Comparison of ENCODE assay signal across 21 cellular contexts in the genomic region with DNA sequence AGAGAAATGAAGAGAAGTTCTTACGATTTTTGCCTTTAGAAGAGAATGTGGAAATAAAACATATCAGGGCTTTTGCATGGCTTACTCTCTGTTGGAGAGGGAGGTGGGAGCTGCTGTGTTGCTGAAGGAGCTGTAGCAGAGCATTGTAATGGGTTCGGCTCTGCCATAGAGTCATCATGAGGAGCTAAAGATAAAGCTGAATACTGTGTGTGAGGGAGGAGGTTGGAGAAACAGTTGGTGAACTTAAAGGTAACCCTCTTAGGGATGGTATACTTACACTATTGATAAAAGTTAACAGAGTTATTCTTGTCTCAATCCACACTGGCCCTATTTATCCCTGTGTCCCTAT. TPM values are rescaled to one million over a fixed set of nuclear protein-coding genes. Genes with fewer than 3 reads are reported as not detected.
DNase-seq lines count a peak whose midpoint lies in the region; ATAC-seq and TF ChIP-seq lines count a peak whose summit lies in the region.
"Had no signal": no experiment of that assay in that cellular context is flagged by ENCODE, and none has a peak within 500 bp of the region (broad histone marks: within the 10 kb centered on the region; RNA-seq: fewer than 3 reads in every experiment).

No MANE protein-coding gene starts in this region.

- H3K4me3 ChIP-seq in ectodermal cell (ENCODE audit: insufficient read depth, low read depth, low read length) (no peak overlapping the region), neural progenitor cell (peak overlapping the region; percentile 2)
- H3K4me3 ChIP-seq: MG63, SJSA1 had no signal

- no peaks in the 10 kb centered on the region for H3K9me3 Mint-ChIP-seq in neural progenitor cell
- H3K9me3 Mint-ChIP-seq: activated B cell treated with CpG ODN at 0.5 μM for 24 hours; activated CD4-positive, alpha-beta memory T cell treated with anti-CD3 and anti-CD28 coated beads for 36 hours had no signal

- peaks cover 70% of the 10 kb centered on the region for H3K4me1 ChIP-seq in ectodermal cell (ENCODE audit: control insufficient read depth, insufficient read depth, low read length)
- H3K4me1 ChIP-seq in neural progenitor cell, result peaks cover 82% of the 10 kb centered on the region
- H3K4me1 ChIP-seq: SJSA1 had no signal

- H3K27me3 Mint-ChIP-seq in neural progenitor cell (ENCODE audit: insufficient read depth, low read depth), result no peaks in the 10 kb centered on the region
- H3K27me3 Mint-ChIP-seq: activated B cell treated with CpG ODN at 0.5 μM for 24 hours; activated CD4-positive, alpha-beta memory T cell treated with anti-CD3 and anti-CD28 coated beads for 36 hours had no signal

- H3K36me3 ChIP-seq in ectodermal cell (ENCODE audit: control insufficient read depth, insufficient read depth, low read length) (no peaks in the 10 kb centered on the region), neural progenitor cell (no peaks in the 10 kb centered on the region)
- H3K36me3 ChIP-seq: sigmoid colon had no signal

- peak overlapping the region; percentile 86 for H3K27ac Mint-ChIP-seq in neural progenitor cell
- H3K27ac Mint-ChIP-seq: activated CD4-positive, alpha-beta memory T cell treated with anti-CD3 and anti-CD28 coated beads for 36 hours had no signal

- 51 to 67% methylated on average over 2 of the region's 2 CpGs for WGBS in ectodermal cell, 2 experiments

- peak; percentile 21 for DNase-seq in G401 (ENCODE audit: low spot score)
- peak; percentile 10 for DNase-seq in SK-MEL-5 (ENCODE audit: low read depth, low spot score)
- no peak for DNase-seq in neural progenitor cell (ENCODE audit: low spot score)
- DNase-seq in NCI-H1417 treated with DMSO at 0.1 percent for 48 hours (lab: John Stamatoyannopoulos, UW), result no peak
- DNase-seq in GM19240 (ENCODE audit: insufficient read length, low spot score), result no peak
- DNase-seq: activated B cell treated with CpG ODN at 0.5 μM for 24 hours; activated CD4-positive, alpha-beta memory T cell treated with anti-CD3 and anti-CD28 coated beads for 36 hours; amniotic stem cell; central memory CD4-positive, alpha-beta T cell; effector CD8-positive, alpha-beta T cell; kidney; MG63; NCI-H1436 treated with DMSO at 0.1 percent for 48 hours; NCI-H510A; sigmoid colon; stimulated activated CD8-positive, alpha-beta memory T cell treated with anti-CD3 and anti-CD28 coated beads, Interleukin-4, amount 100 ng/mL, for 48 hours had no signal

- peaks cover 70% of the 10 kb centered on the region for H3K79me2 ChIP-seq in neural progenitor cell (ENCODE audit: low read depth)

- TF ChIP-seq CTCF in neural progenitor cell (IDR thresholded peaks at IDR 0.05), result no peak

- ATAC-seq in HG03469 (IDR thresholded peaks at IDR 0.05; ENCODE audit: unreplicated experiment), result no peak
- ATAC-seq: esophagus mucosa had no signal

- no peaks in the 10 kb centered on the region for H4K20me1 ChIP-seq in neural progenitor cell (ENCODE audit: low read depth)

- H3K27ac ChIP-seq in ectodermal cell (ENCODE audit: insufficient read depth, low read depth, low read length, poor library complexity, severe bottlenecking), result peak overlapping the region; percentile 93
- H3K27ac ChIP-seq in neural progenitor cell, result peak overlapping the region; percentile 95
- H3K27ac ChIP-seq: SJSA1 had no signal

- H3K36me3 Mint-ChIP-seq in neural progenitor cell, result peaks cover 12% of the 10 kb centered on the region

- H3K4me1 Mint-ChIP-seq in neural progenitor cell, result peaks cover 62% of the 10 kb centered on the region

- H3K9ac ChIP-seq in neural progenitor cell, result no peak overlapping the region

- H3K27me3 ChIP-seq in ectodermal cell (ENCODE audit: control insufficient read depth, insufficient read depth, low read length, poor library complexity, severe bottlenecking) (no peaks in the 10 kb centered on the region), neural progenitor cell (no peaks in the 10 kb centered on the region)
- H3K27me3 ChIP-seq: MG63, sigmoid colon, SJSA1 had no signal

- peak overlapping the region; percentile 73 for H3K4me2 ChIP-seq in neural progenitor cell

- H2AFZ ChIP-seq in neural progenitor cell (replicated peaks), result no peak overlapping the region

- H3F3A ChIP-seq in neural progenitor cell (ENCODE audit: low read depth), result peaks cover 52% of the 10 kb centered on the region

- peak overlapping the region; percentile 31 for H3K4me3 Mint-ChIP-seq in neural progenitor cell
- H3K4me3 Mint-ChIP-seq: activated B cell treated with CpG ODN at 0.5 μM for 24 hours; activated CD4-positive, alpha-beta memory T cell treated with anti-CD3 and anti-CD28 coated beads for 36 hours; CD14-positive monocyte had no signal

- in situ Hi-C loops in G401 (cut with HindIII; ENCODE audit: low sequenced_read_pairs) (no loop called here), SK-MEL-5 (cut with HindIII; ENCODE audit: low pct_unique_long_range_greater_than_20kb, low sequenced_read_pairs) (no loop called here)

- H3K9me3 ChIP-seq in ectodermal cell (ENCODE audit: control insufficient read depth, low read length) (no peaks in the 10 kb centered on the region), neural progenitor cell (ENCODE audit: low read depth) (no peaks in the 10 kb centered on the region)
- H3K9me3 ChIP-seq: MG63, sigmoid colon, SJSA1 had no signal

RNA-seq across cellular contexts. Expression of a gene that starts 34.8 kb away (rescaled TPM):
- 81.2 and 119 TPM in 2 replicates for total RNA-seq in G401 (2014; rRNA removed; shearing (Covaris generic))
- 38.7 and 41.5 TPM in 2 replicates for total RNA-seq in SK-MEL-5 (2014; rRNA removed; shearing (Covaris generic))
- polyA plus RNA-seq in SK-MEL-5 (2015; cell fraction: cytosol; rRNA removed), result 43.8 and 43.9 TPM in 2 replicates
- polyA plus RNA-seq in SK-MEL-5 (2015; cell fraction: nucleus; rRNA removed), result 18.6 and 23.0 TPM in 2 replicates
- 91.0 TPM for polyA plus RNA-seq in ectodermal cell (2013, experiment 1 of 4)
- polyA plus RNA-seq in ectodermal cell (2013, experiment 2 of 4), result 90.7 TPM
- 76.3 TPM for polyA plus RNA-seq in ectodermal cell (2013, experiment 3 of 4)
- polyA plus RNA-seq in ectodermal cell (2013, experiment 4 of 4), result 74.2 TPM
- total RNA-seq in neural progenitor cell (ENCODE audit: low replicate concordance), result 44.7 and 54.5 TPM in 2 replicates

Comparison
In these comparisons a context has a peak if more than half of its experiments do, and no peak if none do; other contexts are left out.
1. DNase-seq: peak in G401 (single experiment) and SK-MEL-5 (single experiment); none in neural progenitor cell (single experiment), NCI-H1417 treated with DMSO at 0.1 percent for 48 hours (single experiment) and GM19240 (single experiment).